In the genomic region with DNA sequence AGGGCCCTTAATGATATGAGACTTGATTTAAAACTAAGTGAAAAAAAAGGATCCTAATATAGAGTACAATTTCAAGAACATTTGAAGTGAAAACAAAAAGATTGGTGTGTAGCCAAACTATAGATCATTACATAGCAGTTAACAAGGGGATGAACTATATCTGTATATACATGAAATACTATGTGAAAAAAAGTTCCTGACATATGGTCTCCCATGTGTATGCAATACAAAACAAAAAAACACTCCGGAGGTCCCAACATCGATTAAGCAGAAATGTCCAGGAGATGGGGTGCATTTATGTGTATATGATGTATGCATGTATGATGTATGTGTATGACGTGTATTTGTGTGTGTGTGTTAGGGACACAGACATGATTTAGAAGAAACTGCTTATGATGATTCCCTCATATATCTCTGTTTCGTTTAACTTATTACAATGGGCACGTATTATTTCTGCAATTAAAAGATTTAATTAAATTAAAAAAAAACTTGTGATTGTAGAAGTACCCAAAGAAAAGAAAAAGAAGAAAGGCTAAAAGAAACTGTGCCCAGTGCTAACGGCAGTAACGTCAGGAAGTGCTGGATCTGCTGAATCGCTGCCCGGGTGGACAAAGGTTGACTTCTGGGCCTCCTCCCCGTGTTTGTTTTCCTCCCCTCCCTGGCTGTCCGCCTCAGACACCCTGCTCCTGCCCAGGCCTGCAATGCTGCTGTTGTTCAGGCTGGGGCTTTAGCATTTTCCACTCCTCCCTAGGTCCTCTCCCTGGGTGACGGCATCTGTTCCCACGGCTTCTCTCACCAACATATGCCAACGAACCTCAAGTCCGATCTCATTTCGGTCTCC, we compare ENCODE assay signal across 1 cellular context.
A peak's percentile ranks its signal among the peaks of the same experiment; 100 is the strongest.
TF ChIP-seq lines count a peak whose summit lies in the region.

No MANE protein-coding gene starts in this region.

TF ChIP-seq in HepG2, 621 proteins besides CTCF, POLR2A, EP300 and RAD21 (continued from another document and continues in another):
- TF ChIP-seq, protein P1, sequence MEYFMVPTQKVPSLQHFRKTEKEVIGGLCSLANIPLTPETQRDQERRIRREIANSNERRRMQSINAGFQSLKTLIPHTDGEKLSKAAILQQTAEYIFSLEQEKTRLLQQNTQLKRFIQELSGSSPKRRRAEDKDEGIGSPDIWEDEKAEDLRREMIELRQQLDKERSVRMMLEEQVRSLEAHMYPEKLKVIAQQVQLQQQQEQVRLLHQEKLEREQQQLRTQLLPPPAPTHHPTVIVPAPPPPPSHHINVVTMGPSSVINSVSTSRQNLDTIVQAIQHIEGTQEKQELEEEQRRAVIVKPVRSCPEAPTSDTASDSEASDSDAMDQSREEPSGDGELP (IDR thresholded peaks at IDR 0.05; ENCODE audit: borderline replicate concordance, low read depth) = peak; percentile 47; the same call in 1 of the 2 replicates
- TF ChIP-seq ZNF746 (CRISPR knock-in tag; IDR thresholded peaks at IDR 0.05) (peak; percentile 81), MED1 (CRISPR knock-in tag; IDR thresholded peaks at IDR 0.05) (peak; percentile 80), NR2F2 (IDR thresholded peaks at IDR 0.05; ENCODE audit: borderline replicate concordance, low read depth) (no peak), GABPB1 (CRISPR knock-in tag; IDR thresholded peaks at IDR 0.05) (peak; percentile 26; the same call in 1 of the 2 replicates), POGZ (CRISPR knock-in tag; IDR thresholded peaks at IDR 0.05) (peak; percentile 79; the same call in 1 of the 2 replicates), PITX1 (CRISPR knock-in tag; IDR thresholded peaks at IDR 0.05) (peak; percentile 84), RORA (CRISPR knock-in tag; IDR thresholded peaks at IDR 0.05) (no peak), ZNF556 (CRISPR knock-in tag; IDR thresholded peaks at IDR 0.05; ENCODE audit: borderline replicate concordance) (0 out of 2 replicates have a peak, but pooled peaks have one; percentile 58), TAF15 (IDR thresholded peaks at IDR 0.05; ENCODE audit: low read depth, low read length, poor library complexity, severe bottlenecking) (no peak), KLF16 (CRISPR knock-in tag; IDR thresholded peaks at IDR 0.05) (no peak), ZNF737 (CRISPR knock-in tag; IDR thresholded peaks at IDR 0.05; ENCODE audit: borderline replicate concordance) (no peak), ZNF777 (CRISPR knock-in tag; IDR thresholded peaks at IDR 0.05) (no peak), ZNF703 (CRISPR knock-in tag; IDR thresholded peaks at IDR 0.05; ENCODE audit: borderline replicate concordance) (no peak), ZFP1 (CRISPR knock-in tag; IDR thresholded peaks at IDR 0.05) (no peak), HMG20A (CRISPR knock-in tag; IDR thresholded peaks at IDR 0.05; ENCODE audit: borderline replicate concordance) (peak; percentile 50; the same call in 1 of the 2 replicates), ELF3 (CRISPR knock-in tag; IDR thresholded peaks at IDR 0.05) (peak; percentile 81; the same call in 1 of the 2 replicates), HHEX (CRISPR knock-in tag; IDR thresholded peaks at IDR 0.05) (no peak), BCL6 (CRISPR knock-in tag; IDR thresholded peaks at IDR 0.05) (no peak), ZNF253 (CRISPR knock-in tag; IDR thresholded peaks at IDR 0.05; ENCODE audit: borderline replicate concordance) (no peak), NBN (conservative IDR thresholded peaks at IDR 0.05) (no peak), ATAD3A (CRISPR knock-in tag; IDR thresholded peaks at IDR 0.05) (no peak), ZNF432 (CRISPR knock-in tag; IDR thresholded peaks at IDR 0.05; ENCODE audit: borderline replicate concordance) (no peak)
- TF ChIP-seq, protein P2, sequence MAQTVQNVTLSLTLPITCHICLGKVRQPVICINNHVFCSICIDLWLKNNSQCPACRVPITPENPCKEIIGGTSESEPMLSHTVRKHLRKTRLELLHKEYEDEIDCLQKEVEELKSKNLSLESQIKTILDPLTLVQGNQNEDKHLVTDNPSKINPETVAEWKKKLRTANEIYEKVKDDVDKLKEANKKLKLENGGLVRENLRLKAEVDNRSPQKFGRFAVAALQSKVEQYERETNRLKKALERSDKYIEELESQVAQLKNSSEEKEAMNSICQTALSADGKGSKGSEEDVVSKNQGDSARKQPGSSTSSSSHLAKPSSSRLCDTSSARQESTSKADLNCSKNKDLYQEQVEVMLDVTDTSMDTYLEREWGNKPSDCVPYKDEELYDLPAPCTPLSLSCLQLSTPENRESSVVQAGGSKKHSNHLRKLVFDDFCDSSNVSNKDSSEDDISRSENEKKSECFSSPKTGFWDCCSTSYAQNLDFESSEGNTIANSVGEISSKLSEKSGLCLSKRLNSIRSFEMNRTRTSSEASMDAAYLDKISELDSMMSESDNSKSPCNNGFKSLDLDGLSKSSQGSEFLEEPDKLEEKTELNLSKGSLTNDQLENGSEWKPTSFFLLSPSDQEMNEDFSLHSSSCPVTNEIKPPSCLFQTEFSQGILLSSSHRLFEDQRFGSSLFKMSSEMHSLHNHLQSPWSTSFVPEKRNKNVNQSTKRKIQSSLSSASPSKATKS (CRISPR knock-in tag; IDR thresholded peaks at IDR 0.05) = no peak
- TF ChIP-seq, protein P3, sequence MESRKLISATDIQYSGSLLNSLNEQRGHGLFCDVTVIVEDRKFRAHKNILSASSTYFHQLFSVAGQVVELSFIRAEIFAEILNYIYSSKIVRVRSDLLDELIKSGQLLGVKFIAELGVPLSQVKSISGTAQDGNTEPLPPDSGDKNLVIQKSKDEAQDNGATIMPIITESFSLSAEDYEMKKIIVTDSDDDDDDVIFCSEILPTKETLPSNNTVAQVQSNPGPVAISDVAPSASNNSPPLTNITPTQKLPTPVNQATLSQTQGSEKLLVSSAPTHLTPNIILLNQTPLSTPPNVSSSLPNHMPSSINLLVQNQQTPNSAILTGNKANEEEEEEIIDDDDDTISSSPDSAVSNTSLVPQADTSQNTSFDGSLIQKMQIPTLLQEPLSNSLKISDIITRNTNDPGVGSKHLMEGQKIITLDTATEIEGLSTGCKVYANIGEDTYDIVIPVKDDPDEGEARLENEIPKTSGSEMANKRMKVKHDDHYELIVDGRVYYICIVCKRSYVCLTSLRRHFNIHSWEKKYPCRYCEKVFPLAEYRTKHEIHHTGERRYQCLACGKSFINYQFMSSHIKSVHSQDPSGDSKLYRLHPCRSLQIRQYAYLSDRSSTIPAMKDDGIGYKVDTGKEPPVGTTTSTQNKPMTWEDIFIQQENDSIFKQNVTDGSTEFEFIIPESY (CRISPR knock-in tag; IDR thresholded peaks at IDR 0.05) = peak; percentile 16; the same call in 1 of the 2 replicates
- TF ChIP-seq, protein P4, sequence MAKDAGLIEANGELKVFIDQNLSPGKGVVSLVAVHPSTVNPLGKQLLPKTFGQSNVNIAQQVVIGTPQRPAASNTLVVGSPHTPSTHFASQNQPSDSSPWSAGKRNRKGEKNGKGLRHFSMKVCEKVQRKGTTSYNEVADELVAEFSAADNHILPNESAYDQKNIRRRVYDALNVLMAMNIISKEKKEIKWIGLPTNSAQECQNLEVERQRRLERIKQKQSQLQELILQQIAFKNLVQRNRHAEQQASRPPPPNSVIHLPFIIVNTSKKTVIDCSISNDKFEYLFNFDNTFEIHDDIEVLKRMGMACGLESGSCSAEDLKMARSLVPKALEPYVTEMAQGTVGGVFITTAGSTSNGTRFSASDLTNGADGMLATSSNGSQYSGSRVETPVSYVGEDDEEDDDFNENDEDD (CRISPR knock-in tag; IDR thresholded peaks at IDR 0.05; ENCODE audit: borderline replicate concordance) = no peak
- TF ChIP-seq, protein P5, sequence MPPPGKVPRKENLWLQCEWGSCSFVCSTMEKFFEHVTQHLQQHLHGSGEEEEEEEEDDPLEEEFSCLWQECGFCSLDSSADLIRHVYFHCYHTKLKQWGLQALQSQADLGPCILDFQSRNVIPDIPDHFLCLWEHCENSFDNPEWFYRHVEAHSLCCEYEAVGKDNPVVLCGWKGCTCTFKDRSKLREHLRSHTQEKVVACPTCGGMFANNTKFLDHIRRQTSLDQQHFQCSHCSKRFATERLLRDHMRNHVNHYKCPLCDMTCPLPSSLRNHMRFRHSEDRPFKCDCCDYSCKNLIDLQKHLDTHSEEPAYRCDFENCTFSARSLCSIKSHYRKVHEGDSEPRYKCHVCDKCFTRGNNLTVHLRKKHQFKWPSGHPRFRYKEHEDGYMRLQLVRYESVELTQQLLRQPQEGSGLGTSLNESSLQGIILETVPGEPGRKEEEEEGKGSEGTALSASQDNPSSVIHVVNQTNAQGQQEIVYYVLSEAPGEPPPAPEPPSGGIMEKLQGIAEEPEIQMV (CRISPR knock-in tag; IDR thresholded peaks at IDR 0.05; ENCODE audit: low read depth) = no peak
- TF ChIP-seq, protein P6, sequence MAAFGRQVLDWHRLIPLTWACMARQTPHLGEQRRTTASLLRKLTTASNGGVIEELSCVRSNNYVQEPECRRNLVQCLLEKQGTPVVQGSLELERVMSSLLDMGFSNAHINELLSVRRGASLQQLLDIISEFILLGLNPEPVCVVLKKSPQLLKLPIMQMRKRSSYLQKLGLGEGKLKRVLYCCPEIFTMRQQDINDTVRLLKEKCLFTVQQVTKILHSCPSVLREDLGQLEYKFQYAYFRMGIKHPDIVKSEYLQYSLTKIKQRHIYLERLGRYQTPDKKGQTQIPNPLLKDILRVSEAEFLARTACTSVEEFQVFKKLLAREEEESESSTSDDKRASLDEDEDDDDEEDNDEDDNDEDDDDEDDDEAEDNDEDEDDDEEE (CRISPR knock-in tag; IDR thresholded peaks at IDR 0.05) = no peak
- TF ChIP-seq, protein P7, sequence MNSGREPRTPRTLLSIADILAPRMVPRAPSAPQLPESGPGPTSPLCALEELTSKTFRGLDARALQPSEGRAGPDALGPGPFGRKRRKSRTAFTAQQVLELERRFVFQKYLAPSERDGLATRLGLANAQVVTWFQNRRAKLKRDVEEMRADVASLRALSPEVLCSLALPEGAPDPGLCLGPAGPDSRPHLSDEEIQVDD (CRISPR knock-in tag; IDR thresholded peaks at IDR 0.05; ENCODE audit: borderline replicate concordance) = no peak
- TF ChIP-seq, protein P8, sequence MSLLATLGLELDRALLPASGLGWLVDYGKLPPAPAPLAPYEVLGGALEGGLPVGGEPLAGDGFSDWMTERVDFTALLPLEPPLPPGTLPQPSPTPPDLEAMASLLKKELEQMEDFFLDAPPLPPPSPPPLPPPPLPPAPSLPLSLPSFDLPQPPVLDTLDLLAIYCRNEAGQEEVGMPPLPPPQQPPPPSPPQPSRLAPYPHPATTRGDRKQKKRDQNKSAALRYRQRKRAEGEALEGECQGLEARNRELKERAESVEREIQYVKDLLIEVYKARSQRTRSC (CRISPR knock-in tag; IDR thresholded peaks at IDR 0.05; ENCODE audit: low read depth) = no peak
- TF ChIP-seq, protein P9, sequence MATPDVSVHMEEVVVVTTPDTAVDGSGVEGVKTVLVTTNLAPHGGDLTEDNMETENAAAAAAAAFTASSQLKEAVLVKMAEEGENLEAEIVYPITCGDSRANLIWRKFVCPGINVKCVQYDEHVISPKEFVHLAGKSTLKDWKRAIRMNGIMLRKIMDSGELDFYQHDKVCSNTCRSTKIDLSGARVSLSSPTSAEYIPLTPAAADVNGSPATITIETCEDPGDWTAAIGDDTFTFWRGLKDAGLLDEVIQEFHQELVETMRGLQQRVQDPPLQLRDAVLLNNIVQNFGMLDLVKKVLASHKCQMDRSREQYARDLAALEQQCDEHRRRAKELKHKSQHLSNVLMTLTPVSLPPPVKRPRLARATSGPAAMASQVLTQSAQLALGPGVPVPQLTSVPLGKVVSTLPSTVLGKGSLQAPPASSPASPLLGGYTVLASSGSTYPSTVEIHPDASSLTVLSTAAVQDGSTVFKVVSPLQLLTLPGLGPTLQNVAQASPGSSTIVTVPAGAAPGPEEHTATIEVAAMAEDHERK (CRISPR knock-in tag; IDR thresholded peaks at IDR 0.05; ENCODE audit: low read depth) = no peak
- TF ChIP-seq, protein P10, sequence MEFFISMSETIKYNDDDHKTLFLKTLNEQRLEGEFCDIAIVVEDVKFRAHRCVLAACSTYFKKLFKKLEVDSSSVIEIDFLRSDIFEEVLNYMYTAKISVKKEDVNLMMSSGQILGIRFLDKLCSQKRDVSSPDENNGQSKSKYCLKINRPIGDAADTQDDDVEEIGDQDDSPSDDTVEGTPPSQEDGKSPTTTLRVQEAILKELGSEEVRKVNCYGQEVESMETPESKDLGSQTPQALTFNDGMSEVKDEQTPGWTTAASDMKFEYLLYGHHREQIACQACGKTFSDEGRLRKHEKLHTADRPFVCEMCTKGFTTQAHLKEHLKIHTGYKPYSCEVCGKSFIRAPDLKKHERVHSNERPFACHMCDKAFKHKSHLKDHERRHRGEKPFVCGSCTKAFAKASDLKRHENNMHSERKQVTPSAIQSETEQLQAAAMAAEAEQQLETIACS (CRISPR knock-in tag; IDR thresholded peaks at IDR 0.05) = no peak
- TF ChIP-seq, protein P11, sequence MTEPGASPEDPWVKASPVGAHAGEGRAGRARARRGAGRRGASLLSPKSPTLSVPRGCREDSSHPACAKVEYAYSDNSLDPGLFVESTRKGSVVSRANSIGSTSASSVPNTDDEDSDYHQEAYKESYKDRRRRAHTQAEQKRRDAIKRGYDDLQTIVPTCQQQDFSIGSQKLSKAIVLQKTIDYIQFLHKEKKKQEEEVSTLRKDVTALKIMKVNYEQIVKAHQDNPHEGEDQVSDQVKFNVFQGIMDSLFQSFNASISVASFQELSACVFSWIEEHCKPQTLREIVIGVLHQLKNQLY (CRISPR knock-in tag; IDR thresholded peaks at IDR 0.05) = no peak
- TF ChIP-seq, protein P12, sequence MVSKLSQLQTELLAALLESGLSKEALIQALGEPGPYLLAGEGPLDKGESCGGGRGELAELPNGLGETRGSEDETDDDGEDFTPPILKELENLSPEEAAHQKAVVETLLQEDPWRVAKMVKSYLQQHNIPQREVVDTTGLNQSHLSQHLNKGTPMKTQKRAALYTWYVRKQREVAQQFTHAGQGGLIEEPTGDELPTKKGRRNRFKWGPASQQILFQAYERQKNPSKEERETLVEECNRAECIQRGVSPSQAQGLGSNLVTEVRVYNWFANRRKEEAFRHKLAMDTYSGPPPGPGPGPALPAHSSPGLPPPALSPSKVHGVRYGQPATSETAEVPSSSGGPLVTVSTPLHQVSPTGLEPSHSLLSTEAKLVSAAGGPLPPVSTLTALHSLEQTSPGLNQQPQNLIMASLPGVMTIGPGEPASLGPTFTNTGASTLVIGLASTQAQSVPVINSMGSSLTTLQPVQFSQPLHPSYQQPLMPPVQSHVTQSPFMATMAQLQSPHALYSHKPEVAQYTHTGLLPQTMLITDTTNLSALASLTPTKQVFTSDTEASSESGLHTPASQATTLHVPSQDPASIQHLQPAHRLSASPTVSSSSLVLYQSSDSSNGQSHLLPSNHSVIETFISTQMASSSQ (IDR thresholded peaks at IDR 0.05; ENCODE audit: low read depth) = no peak
- TF ChIP-seq, protein P12 (CRISPR knock-in tag; IDR thresholded peaks at IDR 0.05; ENCODE audit: borderline replicate concordance) = no peak
